Comparison of ENCODE assay signal across 9 cellular contexts in the genomic region with DNA sequence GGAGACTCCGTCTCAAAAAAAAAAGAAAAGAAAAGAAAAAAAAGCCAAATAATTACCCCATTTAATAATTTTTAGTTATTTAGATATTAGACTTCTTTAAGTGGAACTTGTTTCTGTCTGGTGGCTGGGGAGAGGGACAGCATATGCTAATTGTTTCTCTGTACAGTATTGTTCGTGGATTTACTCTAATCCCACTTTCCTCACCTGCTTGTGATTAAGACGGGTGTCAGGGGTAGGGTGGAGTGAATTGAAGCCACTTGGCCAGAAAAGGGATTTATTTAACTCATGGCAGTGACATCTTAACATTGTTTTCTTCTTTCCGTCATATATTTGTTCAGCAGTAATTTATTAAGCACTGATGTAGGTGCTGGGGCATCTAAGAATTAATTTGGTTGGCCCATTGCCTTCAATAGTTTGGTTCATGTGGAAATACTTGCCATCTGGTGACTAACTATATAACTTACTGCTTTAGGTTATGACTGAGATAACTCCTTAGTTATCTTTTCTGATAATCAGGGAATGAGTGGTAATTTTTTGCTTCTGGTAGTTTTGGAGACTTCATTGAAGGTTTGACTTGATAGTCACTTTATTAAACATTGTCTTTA. TPM values are rescaled to one million over a fixed set of nuclear protein-coding genes. Genes with fewer than 3 reads are reported as not detected.
DNase-seq lines count a peak whose midpoint lies in the region; ATAC-seq and TF ChIP-seq lines count a peak whose summit lies in the region.
"Had no signal": no experiment of that assay in that cellular context is flagged by ENCODE, and none has a peak within 500 bp of the region (broad histone marks: within the 10 kb centered on the region; RNA-seq: fewer than 3 reads in every experiment).

No MANE protein-coding gene starts in this region.

- no peak for TF ChIP-seq POLR2A in IMR-90 (IDR thresholded peaks at IDR 0.05; ENCODE audit: low read depth, low read length)

- DNase-seq in CD14-positive monocyte (ENCODE audit: low spot score) (no peak), IMR-90 (no peak), chondrocyte (ENCODE audit: low spot score) (no peak), GM10248 (ENCODE audit: extremely low spot score) (no peak), NCI-H1930 (lab: John Stamatoyannopoulos, UW) (no peak)
- DNase-seq: T1000 had no signal

- no peak overlapping the region for H2BK20ac ChIP-seq in IMR-90 (ENCODE audit: low read depth, low read length)

- in situ Hi-C loops in IMR-90 (cut with MboI; ENCODE audit: low sequenced_read_pairs), result loop anchor here (10.0 kb wide), 1 partner anchor 648 kb away; the partner anchor contains the start of gene RPS19BP1

- H3K4me3 Mint-ChIP-seq in CD14-positive monocyte (peak overlapping the region; percentile 71 to 78), chondrocyte (ENCODE audit: unreplicated experiment) (no peak overlapping the region), nephron (peak overlapping the region in 2 of 3 experiments; percentile 13 to 63)

- no peak overlapping the region for H2BK5ac ChIP-seq in IMR-90 (ENCODE audit: low read depth, low read length, poor library complexity, severe bottlenecking)

- H3K36me3 Mint-ChIP-seq in CD14-positive monocyte (peaks cover 4% of the 10 kb centered on the region in 2 donors), chondrocyte (ENCODE audit: low read depth) (no peaks in the 10 kb centered on the region), nephron (ENCODE audit: low read depth) (peaks cover 18% of the 10 kb centered on the region)

- peaks cover 28 to 79% of the 10 kb centered on the region in 2 experiments for H3K79me1 ChIP-seq in IMR-90 (ENCODE audit: low read depth in 1 of 2, low read length in 2 of 2)

- H3K36me3 ChIP-seq in IMR-90 (ENCODE audit: control insufficient read depth, insufficient read depth, low read length), result no peaks in the 10 kb centered on the region

- no peak overlapping the region for H3K4ac ChIP-seq in IMR-90 (ENCODE audit: low read depth, low read length)

- CTCF ChIA-PET in IMR-90 (lab: Yijun Ruan, JAX), result no interaction called here
- CTCF ChIA-PET in GM10248 (lab: Yijun Ruan, JAX), result interaction anchor here (1.3 kb wide), 1 partner anchor 95 kb away, joined by 3 read pairs; no protein-coding TSS in a partner anchor

- BruUV-seq in IMR-90 (replicated peaks; lab: Mats Ljungman, UMichigan), result no TSS peak

- no peak overlapping the region for H2BK120ac ChIP-seq in IMR-90 (ENCODE audit: low read depth, low read length)

- H2AFZ ChIP-seq in IMR-90 (replicated peaks; ENCODE audit: low read length, poor library complexity), result no peak overlapping the region

- H3K4me2 ChIP-seq in IMR-90 (ENCODE audit: low read depth, low read length), result no peak overlapping the region

- H3K4me1 Mint-ChIP-seq in CD14-positive monocyte (peaks cover 80% of the 10 kb centered on the region), chondrocyte (ENCODE audit: low read depth) (peaks cover 68% of the 10 kb centered on the region), nephron (peaks cover 57% of the 10 kb centered on the region)

- H4K8ac ChIP-seq in IMR-90 (ENCODE audit: low read depth in 2 of 2, low read length in 2 of 2), result no peak overlapping the region

- no peak for TF ChIP-seq RAD21 in IMR-90 (IDR thresholded peaks at IDR 0.05; ENCODE audit: low read length)

- no peaks in the 10 kb centered on the region for H3K27me3 ChIP-seq in IMR-90 (ENCODE audit: control insufficient read depth, insufficient read depth, low read length)

- no peak overlapping the region for H4K91ac ChIP-seq in IMR-90 (ENCODE audit: insufficient read depth, low read depth, low read length)

- no peaks in the 10 kb centered on the region for H3K27me3 Mint-ChIP-seq in CD14-positive monocyte (ENCODE audit: low read depth in 3 of 3)
- no peaks in the 10 kb centered on the region for H3K27me3 Mint-ChIP-seq in chondrocyte (ENCODE audit: low read depth)
- no peaks in the 10 kb centered on the region for H3K27me3 Mint-ChIP-seq in nephron (ENCODE audit: low read depth)

- no peak overlapping the region for H2AK9ac ChIP-seq in IMR-90 (replicated peaks; ENCODE audit: low read depth, low read length, poor library complexity)

- H3K9ac ChIP-seq in IMR-90 (ENCODE audit: low read depth, low read length), result no peak overlapping the region

- H3K27ac Mint-ChIP-seq in CD14-positive monocyte, result peak overlapping the region; percentile 83 to 94 (median 92)
- peak overlapping the region; percentile 95 for H3K27ac Mint-ChIP-seq in chondrocyte (ENCODE audit: unreplicated experiment)
- H3K27ac Mint-ChIP-seq in nephron, result peak overlapping the region in 2 of 3 experiments; percentile 14 to 66

- H3K9me3 Mint-ChIP-seq in CD14-positive monocyte, result no peaks in the 10 kb centered on the region
- H3K9me3 Mint-ChIP-seq in chondrocyte (ENCODE audit: low read depth), result no peaks in the 10 kb centered on the region
- H3K9me3 Mint-ChIP-seq in nephron, result no peaks in the 10 kb centered on the region

- H4K20me1 ChIP-seq in IMR-90 (ENCODE audit: insufficient read depth, low read length), result peaks cover 57% of the 10 kb centered on the region

- H3K18ac ChIP-seq in IMR-90 (ENCODE audit: low read depth, low read length), result no peak overlapping the region

- intact Hi-C loops in CD14-positive monocyte (cut with micrococcal nuclease) (no loop called here), IMR-90 (cut with micrococcal nuclease) (no loop called here)

- no CpG with 5 or more reads among the region's 4 CpGs for WGBS in IMR-90 (ENCODE audit: extremely low coverage in 2 of 2, insufficient read length in 1 of 2), 2 experiments

- H2AK5ac ChIP-seq in IMR-90 (ENCODE audit: low read depth, low read length), result peak overlapping the region; percentile 42

- H3K23ac ChIP-seq in IMR-90 (ENCODE audit: low read depth, low read length), result no peak overlapping the region

- ATAC-seq in IMR-90 (ENCODE audit: low read depth) (no peak), GM19467 (IDR thresholded peaks at IDR 0.05; ENCODE audit: unreplicated experiment) (no peak), GM21367 (IDR thresholded peaks at IDR 0.05; ENCODE audit: unreplicated experiment) (no peak)

- H2BK15ac ChIP-seq in IMR-90 (ENCODE audit: low read depth, low read length), result no peak overlapping the region; the same call in 2 of the 3 replicates

- TF ChIP-seq CTCF in CD14-positive monocyte (IDR thresholded peaks at IDR 0.05) (no peak), IMR-90 (conservative IDR thresholded peaks at IDR 0.05; ENCODE audit: low read depth, low read length) (no peak), chondrocyte (IDR thresholded peaks at IDR 0.05) (no peak), nephron (IDR thresholded peaks at IDR 0.05; ENCODE audit: unreplicated experiment in 3 of 3) (no peak), GM10248 (IDR thresholded peaks at IDR 0.05; ENCODE audit: control extremely low read depth, extremely low read depth, low read depth, missing control alignments) (no peak)

- H3K9me3 ChIP-seq in IMR-90 (ENCODE audit: control insufficient read depth, insufficient read depth, low read length), result no peaks in the 10 kb centered on the region

- H4K5ac ChIP-seq in IMR-90 (ENCODE audit: low read depth, low read length), result no peak overlapping the region

- no peak overlapping the region for H3K4me3 ChIP-seq in IMR-90 (ENCODE audit: insufficient read depth, low read depth, low read length)

- no peak overlapping the region for H3K14ac ChIP-seq in IMR-90 (replicated peaks; ENCODE audit: low read depth, low read length)

- dilution Hi-C loops in IMR-90 (cut with HindIII; ENCODE audit: low sequenced_read_pairs, unreplicated experiment), result no loop called here

- H3K4me1 ChIP-seq in IMR-90 (ENCODE audit: control insufficient read depth, insufficient read depth, low read length), result peaks cover 8% of the 10 kb centered on the region

- H3K9me1 ChIP-seq in IMR-90 (ENCODE audit: insufficient read depth, low read length), result peaks cover 18% of the 10 kb centered on the region

- POLR2A ChIA-PET in IMR-90 (lab: Charles Lee; ENCODE audit: unreplicated experiment), result no interaction called here
- POLR2A ChIA-PET in GM10248 (lab: Yijun Ruan, JAX), result no interaction called here

- no peak overlapping the region for H3K27ac ChIP-seq in IMR-90 (ENCODE audit: insufficient read depth, low read length)

- no peak overlapping the region for H3K56ac ChIP-seq in IMR-90 (ENCODE audit: extremely low read depth, insufficient read depth, low read length)

TF ChIP-seq in IMR-90, 13 proteins besides CTCF, POLR2A, EP300 and RAD21 (continues in another document):
- TF ChIP-seq RFX5 (IDR thresholded peaks at IDR 0.05; ENCODE audit: low read depth, low read length) (no peak), BHLHE40 (IDR thresholded peaks at IDR 0.05; ENCODE audit: low read depth, low read length) (no peak), MXI1 (IDR thresholded peaks at IDR 0.05; ENCODE audit: borderline replicate concordance, low read depth, low read length) (no peak), CHD1 (IDR thresholded peaks at IDR 0.05; ENCODE audit: low read depth, low read length) (no peak), MAZ (IDR thresholded peaks at IDR 0.05; ENCODE audit: borderline replicate concordance, low read depth, low read length) (no peak), FOS (IDR thresholded peaks at IDR 0.05; ENCODE audit: low read depth, low read length) (no peak), MAFK (IDR thresholded peaks at IDR 0.05; ENCODE audit: low read depth, low read length) (no peak), CEBPB (IDR thresholded peaks at IDR 0.05; ENCODE audit: low read depth, low read length) (no peak), SMC3 (IDR thresholded peaks at IDR 0.05; ENCODE audit: low read depth, low read length) (no peak), USF2 (IDR thresholded peaks at IDR 0.05; ENCODE audit: low read depth, low read length) (no peak), RCOR1 (IDR thresholded peaks at IDR 0.05; ENCODE audit: insufficient replicate concordance, low read length) (no peak)

RNA-seq across cellular contexts. Expression of gene TNRC6B, which starts 4.6 kb away (rescaled TPM):
- polyA plus RNA-seq in CD14-positive monocyte (10 to 100 TPM; 11.8 to 16.5 TPM), IMR-90 (2012; rRNA removed) (3.9 and 4.8 TPM in 2 replicates)
- total RNA-seq in IMR-90 (2012; rRNA removed) (14.7 and 17.0 TPM in 2 replicates), chondrocyte (30.9 to 42.8 TPM (median 35.0 TPM) in 3 replicates)
- 0.79 and 2.9 TPM in 2 replicates for polyA plus RNA-seq in IMR-90 (2012; cell fraction: cytosol; rRNA removed)
- polyA plus RNA-seq in IMR-90 (2012; cell fraction: nucleus; rRNA removed; ENCODE audit: low replicate concordance), result 3.7 and 4.7 TPM in 2 replicates

Comparison
In these comparisons a context has a peak if more than half of its experiments do, and no peak if none do; other contexts are left out.
1. H3K27ac Mint-ChIP-seq: peak in every context shown above with its lines; median percentile 95 in chondrocyte; 92 in CD14-positive monocyte; 40 in nephron.